21 cellular contexts compared by ENCODE assay signal in genomic region chr16:53643474-53643873, GRCh38.
"Had no signal": no experiment of that assay in that cellular context is flagged by ENCODE, and none has a peak within 500 bp of the region (broad histone marks: within the 10 kb centered on the region; RNA-seq: fewer than 3 reads in every experiment).

No MANE protein-coding gene starts in this region.

- ATAC-seq: heart right ventricle; left lobe of liver; naive thymus-derived CD4-positive, alpha-beta T cell; psoas muscle; right lobe of liver; stimulated activated effector memory CD8-positive, alpha-beta T cell treated with anti-CD3 and anti-CD28 coated beads, Interleukin-12 subunit alpha, Interleukin-12 subunit beta, amount 100 ng/mL, for 72 hours; stimulated activated naive CD8-positive, alpha-beta T cell treated with anti-CD3 and anti-CD28 coated beads, Interleukin-15, Interleukin-2, amounts not matched to agents 100 U/mL and 50 U/mL, for 24 hours had no signal

- H3K36me3 Mint-ChIP-seq: stimulated activated effector memory CD8-positive, alpha-beta T cell treated with anti-CD3 and anti-CD28 coated beads, Interleukin-12 subunit alpha, Interleukin-12 subunit beta, amount 100 ng/mL, for 72 hours had no signal

- H3K4me1 ChIP-seq: heart right ventricle, psoas muscle, right lobe of liver, suprapubic skin, thyroid gland, upper lobe of left lung, uterus had no signal

- H3K27me3 ChIP-seq: dorsolateral prefrontal cortex, heart right ventricle, neutrophil, right lobe of liver, suprapubic skin, thyroid gland, upper lobe of left lung, uterus had no signal

- H3K9me3 ChIP-seq: neutrophil, thyroid gland had no signal

- H3K36me3 ChIP-seq: neutrophil, right lobe of liver, suprapubic skin, thyroid gland, upper lobe of left lung had no signal

- H3K27me3 Mint-ChIP-seq: naive thymus-derived CD4-positive, alpha-beta T cell had no signal

- H3K27ac ChIP-seq: dorsolateral prefrontal cortex, heart right ventricle, neutrophil, psoas muscle, right lobe of liver, suprapubic skin, thyroid gland, upper lobe of left lung, uterus had no signal

- H3K4me3 Mint-ChIP-seq: naive thymus-derived CD4-positive, alpha-beta T cell; stimulated activated effector memory CD8-positive, alpha-beta T cell treated with anti-CD3 and anti-CD28 coated beads, Interleukin-12 subunit alpha, Interleukin-12 subunit beta, amount 100 ng/mL, for 72 hours had no signal

- H3K4me1 Mint-ChIP-seq: stimulated activated effector memory CD8-positive, alpha-beta T cell treated with anti-CD3 and anti-CD28 coated beads, Interleukin-12 subunit alpha, Interleukin-12 subunit beta, amount 100 ng/mL, for 72 hours had no signal

- H3K27ac Mint-ChIP-seq: naive thymus-derived CD4-positive, alpha-beta T cell; stimulated activated effector memory CD8-positive, alpha-beta T cell treated with anti-CD3 and anti-CD28 coated beads, Interleukin-12 subunit alpha, Interleukin-12 subunit beta, amount 100 ng/mL, for 72 hours had no signal

- H3K4me3 ChIP-seq: dorsolateral prefrontal cortex, heart right ventricle, psoas muscle, right lobe of liver, suprapubic skin, thyroid gland, upper lobe of left lung, uterus had no signal

- DNase-seq: dorsolateral prefrontal cortex; effector CD8-positive, alpha-beta T cell; foreskin melanocyte; heart right ventricle; hypothalamus; kidney glomerular epithelial cell; mammary epithelial cell; naive thymus-derived CD4-positive, alpha-beta T cell; psoas muscle; retina; right lobe of liver; stimulated activated CD4-positive, alpha-beta T cell treated with anti-CD3 and anti-CD28 coated beads, Interleukin-4, amount 100 ng/mL, for 1 hour; stimulated activated CD8-positive, alpha-beta memory T cell treated with anti-CD3 and anti-CD28 coated beads, Interleukin-4, amount 100 ng/mL, for 48 hours; stimulated activated naive CD8-positive, alpha-beta T cell treated with anti-CD3 and anti-CD28 coated beads, Interleukin-15, Interleukin-2, amounts not matched to agents 100 U/mL and 50 U/mL, for 24 hours; thyroid gland; upper lobe of left lung; uterus had no signal
